In the genomic region with DNA sequence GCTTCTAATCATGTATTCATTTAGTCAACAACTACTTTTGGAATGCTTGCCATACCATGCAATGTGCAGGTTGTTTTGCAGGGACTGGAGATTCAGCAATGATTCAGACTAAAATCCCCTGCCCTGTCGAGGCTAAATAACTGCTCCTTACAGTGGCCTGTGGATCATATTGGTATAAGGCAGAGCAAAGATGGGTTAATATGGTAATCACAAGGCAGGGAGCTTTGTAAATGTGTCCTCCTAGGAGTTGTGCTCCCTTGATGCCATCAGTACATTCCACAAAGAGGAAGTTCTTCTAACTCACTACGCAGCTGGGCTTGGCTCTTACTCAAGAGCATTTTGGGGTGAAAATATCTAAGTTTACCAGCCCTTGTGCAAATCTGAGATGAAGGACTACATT, we compare ENCODE assay signal across 7 cellular contexts. TPM values are rescaled to one million over a fixed set of nuclear protein-coding genes. Genes with fewer than 3 reads are reported as not detected.
A peak's percentile ranks its signal among the peaks of the same experiment; 100 is the strongest.
DNase-seq lines count a peak whose midpoint lies in the region; ATAC-seq, FAIRE-seq and TF ChIP-seq lines count a peak whose summit lies in the region.

No MANE protein-coding gene starts in this region.

- peak overlapping the region; percentile 57 to 94 (median 86) for H3K27ac ChIP-seq in heart right ventricle
- peak overlapping the region; percentile 82 for H3K27ac ChIP-seq in smooth muscle cell (ENCODE audit: low read depth)

- peaks cover 0 to 50% (median 29%) of the 10 kb centered on the region in 9 donors for H3K4me1 ChIP-seq in heart right ventricle
- peaks cover 2% of the 10 kb centered on the region for H3K4me1 ChIP-seq in smooth muscle cell (ENCODE audit: low read depth)

- WGBS in heart right ventricle, 2 donors, result 13 to 24% methylated on average over 2 of the region's 2 CpGs
- 51% methylated on average over 2 of the region's 2 CpGs for WGBS in smooth muscle cell (ENCODE audit: low lambda C conversion rate)

- peak overlapping the region; percentile 87 for H3K4me2 ChIP-seq in smooth muscle cell

- H2AFZ ChIP-seq in smooth muscle cell (ENCODE audit: low read depth), result peak overlapping the region; percentile 96

- intact Hi-C loops in heart right ventricle (cut with DNase I), result no loop called here

- peak overlapping the region; percentile 85 for H3K4me3 Mint-ChIP-seq in activated T-helper 17 cell treated with anti-CD3 and anti-CD28 coated beads, Interleukin-2, amount 50 U/mL, for 72 hours

- no peaks in the 10 kb centered on the region for H3K27me3 ChIP-seq in heart right ventricle
- H3K27me3 ChIP-seq in smooth muscle cell (ENCODE audit: low read depth), result no peaks in the 10 kb centered on the region

- H3K9ac ChIP-seq in smooth muscle cell (ENCODE audit: low read depth), result peak overlapping the region; percentile 72

- ATAC-seq in HG03575 (IDR thresholded peaks at IDR 0.05; ENCODE audit: extremely low read depth, insufficient number of reproducible peaks, low FRiP score, unreplicated experiment) (peak; percentile 21), heart right ventricle (peak in 7 of 8 donors; percentile 50 to 77 (median 69)), HG03469 (IDR thresholded peaks at IDR 0.05; ENCODE audit: unreplicated experiment) (no peak)
- ATAC-seq in activated T-helper 17 cell treated with anti-CD3 and anti-CD28 coated beads, Interleukin-2, amount 50 U/mL, for 72 hours (replicated peaks), result peak; percentile 65

- H3K9me3 ChIP-seq in heart right ventricle (peaks cover 0 to 12% (median 0%) of the 10 kb centered on the region in 11 donors), smooth muscle cell (replicated peaks; ENCODE audit: low read depth) (no peaks in the 10 kb centered on the region)

- TF ChIP-seq POLR2A in GM12892 (IDR thresholded peaks at IDR 0.05; ENCODE audit: low read depth, low read length), result no peak

- H3F3A ChIP-seq in smooth muscle cell (ENCODE audit: low read depth), result no peaks in the 10 kb centered on the region

- FAIRE-seq in GM12892 (lab: Jason Lieb, UNC), result peak; percentile 85

- no peaks in the 10 kb centered on the region for H3K9me3 Mint-ChIP-seq in activated T-helper 17 cell treated with anti-CD3 and anti-CD28 coated beads, Interleukin-2, amount 50 U/mL, for 72 hours

- no peak for TF ChIP-seq CTCF in heart right ventricle (IDR thresholded peaks at IDR 0.05)
- no peak for TF ChIP-seq CTCF in smooth muscle cell (IDR thresholded peaks at IDR 0.05; ENCODE audit: borderline replicate concordance, insufficient read depth, poor library complexity, severe bottlenecking)

- peak overlapping the region; percentile 78 for H3K27ac Mint-ChIP-seq in activated T-helper 17 cell treated with anti-CD3 and anti-CD28 coated beads, Interleukin-2, amount 50 U/mL, for 72 hours

- no peaks in the 10 kb centered on the region for H4K20me1 ChIP-seq in smooth muscle cell (ENCODE audit: low read depth)

- H3K36me3 ChIP-seq in heart right ventricle (peaks cover 0 to 9% (median 0%) of the 10 kb centered on the region in 9 donors), smooth muscle cell (ENCODE audit: low read depth) (no peaks in the 10 kb centered on the region)

- no peaks in the 10 kb centered on the region for H3K27me3 Mint-ChIP-seq in activated T-helper 17 cell treated with anti-CD3 and anti-CD28 coated beads, Interleukin-2, amount 50 U/mL, for 72 hours

- H3K4me1 Mint-ChIP-seq in activated T-helper 17 cell treated with anti-CD3 and anti-CD28 coated beads, Interleukin-2, amount 50 U/mL, for 72 hours, result peaks cover 21% of the 10 kb centered on the region

- DNase-seq in GM12892 (ENCODE audit: insufficient read length) (no peak), heart right ventricle (peak in 1 of 2 donors; percentile 32), smooth muscle cell (lab: John Stamatoyannopoulos, UW; ENCODE audit: unreplicated experiment) (no peak), COR-L47 (lab: John Stamatoyannopoulos, UW) (no peak)

- H3K4me3 ChIP-seq in heart right ventricle (peak overlapping the region; percentile 30 to 61 (median 58)), smooth muscle cell (peak overlapping the region; percentile 54)

- peaks cover 17% of the 10 kb centered on the region for H3K36me3 Mint-ChIP-seq in activated T-helper 17 cell treated with anti-CD3 and anti-CD28 coated beads, Interleukin-2, amount 50 U/mL, for 72 hours (ENCODE audit: low read depth)

- no peaks in the 10 kb centered on the region for H3K79me2 ChIP-seq in smooth muscle cell (ENCODE audit: low read depth)

RNA-seq across cellular contexts. Expression of gene IFIT2, which starts 0.6 kb away (rescaled TPM):
- polyA plus RNA-seq in GM12892 (2012; ENCODE audit: missing spikeins), result 9.1 TPM
- 1 to 10 TPM; 2.0 to 3.2 TPM for total RNA-seq in activated T-helper 17 cell treated with anti-CD3 and anti-CD28 coated beads, Interleukin-2, amount 50 U/mL, for 72 hours
- total RNA-seq in heart right ventricle, result 10 to 100 TPM in 3 of 10 donors, 1 to 10 TPM in 7; 2.1 to 24.4 (median 6.5) TPM
- 1 to 10 TPM; 1.8 to 4.6 TPM for polyA plus RNA-seq in heart right ventricle
- 0.27 and 1.2 TPM in 2 replicates for total RNA-seq in smooth muscle cell
- polyA plus RNA-seq in smooth muscle cell, result 0.72 and 1.5 TPM in 2 replicates

RNA-seq across cellular contexts. Expression of gene IFIT3, which starts 26.6 kb away (rescaled TPM):
- polyA plus RNA-seq in GM12892 (2012; ENCODE audit: missing spikeins), result 54.9 TPM
- 1 to 10 TPM; 2.5 to 4.3 TPM for total RNA-seq in activated T-helper 17 cell treated with anti-CD3 and anti-CD28 coated beads, Interleukin-2, amount 50 U/mL, for 72 hours
- total RNA-seq in heart right ventricle (100 to 1,000 TPM in 1 of 10 donors, 10 to 100 TPM in 7, 1 to 10 TPM in 2; 8.0 to 102 (median 13.2) TPM), smooth muscle cell (1.2 and 2.1 TPM in 2 replicates)
- polyA plus RNA-seq in heart right ventricle (1 to 10 TPM; 4.7 to 7.9 TPM), smooth muscle cell (1.7 and 4.6 TPM in 2 replicates)

RNA-seq across cellular contexts. Expression of gene LIPA, which starts 49.7 kb away (rescaled TPM):
- 30.6 TPM for polyA plus RNA-seq in GM12892 (2012; ENCODE audit: missing spikeins)
- 10 to 100 TPM; 26.4 to 68.5 TPM for total RNA-seq in activated T-helper 17 cell treated with anti-CD3 and anti-CD28 coated beads, Interleukin-2, amount 50 U/mL, for 72 hours
- total RNA-seq in heart right ventricle (10 to 100 TPM; 12.4 to 58.5 (median 15.3) TPM), smooth muscle cell (27.1 and 33.0 TPM in 2 replicates)
- polyA plus RNA-seq in heart right ventricle (10 to 100 TPM in 1 of 2 donors, 1 to 10 TPM in 1; 7.8 to 17.6 TPM), smooth muscle cell (22.9 and 34.4 TPM in 2 replicates)
